Comparison of ENCODE assay signal across 18 cellular contexts in genomic region chr4:19961092-19961491, GRCh38.
A peak's percentile ranks its signal among the peaks of the same experiment; 100 is the strongest.
DNase-seq lines count a peak whose midpoint lies in the region; ATAC-seq and TF ChIP-seq lines count a peak whose summit lies in the region.
"Had no signal": no experiment of that assay in that cellular context is flagged by ENCODE, and none has a peak within 500 bp of the region (broad histone marks: within the 10 kb centered on the region; RNA-seq: fewer than 3 reads in every experiment).

No MANE protein-coding gene starts in this region.

- no peaks in the 10 kb centered on the region for H3K27me3 Mint-ChIP-seq in activated T-cell treated with anti-CD3 and anti-CD28 coated beads, Interleukin-2, amount 50 U/mL, for 72 hours (ENCODE audit: low read depth)

- no peaks in the 10 kb centered on the region for H3K27me3 ChIP-seq in left ventricle myocardium inferior (ENCODE audit: low read depth)

- no peak overlapping the region for H3K4me3 ChIP-seq in skeletal muscle cell (ENCODE audit: low read depth, low read length)
- no peak overlapping the region for H3K4me3 ChIP-seq in left ventricle myocardium inferior
- H3K4me3 ChIP-seq: psoas muscle had no signal

- ATAC-seq in SK-N-SH treated with all-trans-retinoic acid at 6 μM for 48 hours, result peak; percentile 92
- no peak for ATAC-seq in HG02678 (IDR thresholded peaks at IDR 0.05; ENCODE audit: unreplicated experiment)
- no peak for ATAC-seq in activated T-cell treated with anti-CD3 and anti-CD28 coated beads, Interleukin-2, amount 50 U/mL, for 72 hours (replicated peaks in 1 of 2)
- ATAC-seq: natural killer cell; psoas muscle; stimulated activated effector memory CD8-positive, alpha-beta T cell treated with anti-CD3 and anti-CD28 coated beads, Interleukin-12 subunit alpha, Interleukin-12 subunit beta, amount 100 ng/mL, for 72 hours had no signal

- peaks cover 0 to 1% of the 10 kb centered on the region in 2 donors for H3K36me3 Mint-ChIP-seq in activated T-cell treated with anti-CD3 and anti-CD28 coated beads, Interleukin-2, amount 50 U/mL, for 72 hours (ENCODE audit: insufficient read depth in 2 of 2)
- H3K36me3 Mint-ChIP-seq: CD14-positive monocyte; immature natural killer cell; natural killer cell; stimulated activated effector memory CD8-positive, alpha-beta T cell treated with anti-CD3 and anti-CD28 coated beads, Interleukin-12 subunit alpha, Interleukin-12 subunit beta, amount 100 ng/mL, for 72 hours had no signal

- no peaks in the 10 kb centered on the region for H3K4me1 ChIP-seq in left ventricle myocardium inferior
- H3K4me1 ChIP-seq: psoas muscle had no signal

- no peaks in the 10 kb centered on the region for H3K4me1 Mint-ChIP-seq in activated T-cell treated with anti-CD3 and anti-CD28 coated beads, Interleukin-2, amount 50 U/mL, for 72 hours (ENCODE audit: low read depth)
- H3K4me1 Mint-ChIP-seq: CD14-positive monocyte; immature natural killer cell; natural killer cell; stimulated activated effector memory CD8-positive, alpha-beta T cell treated with anti-CD3 and anti-CD28 coated beads, Interleukin-12 subunit alpha, Interleukin-12 subunit beta, amount 100 ng/mL, for 72 hours had no signal

- no peak overlapping the region for H3K27ac Mint-ChIP-seq in activated T-cell treated with anti-CD3 and anti-CD28 coated beads, Interleukin-2, amount 50 U/mL, for 72 hours
- H3K27ac Mint-ChIP-seq: CD14-positive monocyte; immature natural killer cell; natural killer cell; stimulated activated effector memory CD8-positive, alpha-beta T cell treated with anti-CD3 and anti-CD28 coated beads, Interleukin-12 subunit alpha, Interleukin-12 subunit beta, amount 100 ng/mL, for 72 hours had no signal

- DNase-seq in GM03348 (ENCODE audit: low spot score) (peak; percentile 54), fibroblast of peridontal ligament (ENCODE audit: extremely low read depth) (peak; percentile 84), skeletal muscle cell (ENCODE audit: low read depth) (peak; percentile 34), left ventricle myocardium inferior (no peak), globus pallidus (ENCODE audit: low spot score) (no peak)
- no peak for DNase-seq in activated T-cell treated with anti-CD3 and anti-CD28 coated beads, Interleukin-2, amount 50 U/mL, for 72 hours
- DNase-seq: activated naive CD4-positive, alpha-beta T cell treated with Interleukin-2 at 50 U/mL for 16 hours; activated T-cell treated with anti-CD3 and anti-CD28 coated beads for 4 hours; cortex of kidney; immature natural killer cell; natural killer cell; NCI-H1436 treated with DMSO at 0.1 percent for 48 hours; psoas muscle; RPMI8226 had no signal

- H3K36me3 ChIP-seq in left ventricle myocardium inferior, result no peaks in the 10 kb centered on the region

- intact Hi-C loops in left ventricle myocardium inferior (cut with micrococcal nuclease), result no loop called here

- no peak for TF ChIP-seq CTCF in left ventricle myocardium inferior (IDR thresholded peaks at IDR 0.05; ENCODE audit: borderline replicate concordance)

- H3K9me3 Mint-ChIP-seq in activated T-cell treated with anti-CD3 and anti-CD28 coated beads, Interleukin-2, amount 50 U/mL, for 72 hours, result peaks cover 9 to 12% of the 10 kb centered on the region in 2 donors

- no peak overlapping the region for H3K4me3 Mint-ChIP-seq in activated T-cell treated with anti-CD3 and anti-CD28 coated beads, Interleukin-2, amount 50 U/mL, for 72 hours
- H3K4me3 Mint-ChIP-seq: CD14-positive monocyte; immature natural killer cell; natural killer cell; stimulated activated effector memory CD8-positive, alpha-beta T cell treated with anti-CD3 and anti-CD28 coated beads, Interleukin-12 subunit alpha, Interleukin-12 subunit beta, amount 100 ng/mL, for 72 hours had no signal

- no peak overlapping the region for H3K27ac ChIP-seq in left ventricle myocardium inferior (replicated peaks)
- H3K27ac ChIP-seq: psoas muscle had no signal

- peaks cover 3% of the 10 kb centered on the region for H3K9me3 ChIP-seq in left ventricle myocardium inferior (replicated peaks)
- H3K9me3 ChIP-seq: psoas muscle had no signal

TF ChIP-seq in SK-N-SH treated with all-trans-retinoic acid at 6 μM for 48 hours, 23 proteins besides CTCF, POLR2A, EP300 and RAD21 (continues in another document):
- TF ChIP-seq TCF4 (CRISPR knock-in tag; IDR thresholded peaks at IDR 0.05; ENCODE audit: borderline replicate concordance), result no peak
- TF ChIP-seq TSHZ2 (CRISPR knock-in tag; IDR thresholded peaks at IDR 0.05), result no peak
- no peak for TF ChIP-seq ZNF565 (CRISPR knock-in tag; conservative IDR thresholded peaks at IDR 0.05; ENCODE audit: low read depth)
- TF ChIP-seq ZFP3 (CRISPR knock-in tag; IDR thresholded peaks at IDR 0.05), result no peak
- no peak for TF ChIP-seq ISL1 (CRISPR knock-in tag; IDR thresholded peaks at IDR 0.05)
- no peak for TF ChIP-seq ZNF70 (CRISPR knock-in tag; IDR thresholded peaks at IDR 0.05)
- TF ChIP-seq CSDC2 (CRISPR knock-in tag; IDR thresholded peaks at IDR 0.05), result no peak
- no peak for TF ChIP-seq ZC3H10 (CRISPR knock-in tag; IDR thresholded peaks at IDR 0.05)
- TF ChIP-seq CSRNP3 (CRISPR knock-in tag; IDR thresholded peaks at IDR 0.05), result no peak
- no peak for TF ChIP-seq PATZ1 (CRISPR knock-in tag; IDR thresholded peaks at IDR 0.05; ENCODE audit: borderline replicate concordance)
- no peak for TF ChIP-seq SNAI2 (CRISPR knock-in tag; IDR thresholded peaks at IDR 0.05)
- no peak for TF ChIP-seq POU6F1 (CRISPR knock-in tag; IDR thresholded peaks at IDR 0.05; ENCODE audit: borderline replicate concordance, low read depth)
- TF ChIP-seq ZFP30 (CRISPR knock-in tag; IDR thresholded peaks at IDR 0.05), result no peak
- TF ChIP-seq OSR1 (CRISPR knock-in tag; IDR thresholded peaks at IDR 0.05), result no peak
- no peak for TF ChIP-seq ZNF8 (CRISPR knock-in tag; IDR thresholded peaks at IDR 0.05)
- no peak for TF ChIP-seq ESRRG (CRISPR knock-in tag; IDR thresholded peaks at IDR 0.05)

Comparison
In these comparisons a context has a peak if more than half of its experiments do, and no peak if none do; other contexts are left out.
1. DNase-seq: peak in GM03348 (single experiment), fibroblast of peridontal ligament (single experiment) and skeletal muscle cell (single experiment); none in left ventricle myocardium inferior (single experiment), globus pallidus (single experiment) and activated T-cell treated with anti-CD3 and anti-CD28 coated beads, Interleukin-2, amount 50 U/mL, for 72 hours (0 of 2).